Comparison of ENCODE assay signal across 7 cellular contexts in genomic region chr9:64772123-64772736, GRCh38.
DNase-seq lines count a peak whose midpoint lies in the region; ATAC-seq and TF ChIP-seq lines count a peak whose summit lies in the region.
"Not testable (repeated sequence)": the region's sequence is repeated elsewhere in the genome, so short reads cannot be mapped to it uniquely, and the experiment has no call there.

No MANE protein-coding gene starts in this region.

- 0 out of 6 replicates have a peak, but pooled peaks of 1 of the 3 experiments have one; percentile 9 for TF ChIP-seq CTCF in HCT116 (IDR thresholded peaks at IDR 0.05 in 2 of 3, conservative IDR thresholded peaks at IDR 0.05 in 1 of 3; ENCODE audit: borderline replicate concordance in 1 of 3, insufficient read depth in 1 of 3, low read depth in 2 of 3, low read length in 2 of 3)
- not testable (repeated sequence) for TF ChIP-seq CTCF in SU-DHL-6 (IDR thresholded peaks at IDR 0.05; ENCODE audit: insufficient read depth, low read length, poor library complexity, severe bottlenecking)
- peak; percentile 75 for TF ChIP-seq CTCF in chondrocyte (IDR thresholded peaks at IDR 0.05)
- TF ChIP-seq CTCF in fibroblast of the aortic adventitia (IDR thresholded peaks at IDR 0.05; ENCODE audit: insufficient read depth, low read length), result peak; percentile 26
- peak; percentile 54 for TF ChIP-seq CTCF in osteocyte (IDR thresholded peaks at IDR 0.05)
- TF ChIP-seq CTCF in thyroid gland (IDR thresholded peaks at IDR 0.05), result peak in 1 of 6 experiments; percentile 42

- H3K9me3 Mint-ChIP-seq in activated naive CD8-positive, alpha-beta T cell treated with anti-CD3 and anti-CD28 coated beads, Interleukin-2, amount 50 U/mL, for 24 hours; chondrocyte (ENCODE audit: low read depth); osteocyte (ENCODE audit: unreplicated experiment): not testable (repeated sequence)

- not testable (repeated sequence) for BruUV-seq in HCT116 (replicated peaks; lab: Mats Ljungman, UMichigan)

- not testable (repeated sequence) for DNase-seq in HCT116 (ENCODE audit: low read depth, low spot score); chondrocyte (ENCODE audit: low spot score); osteocyte (ENCODE audit: extremely low spot score, unreplicated experiment)
- peak; percentile 1 for DNase-seq in activated naive CD8-positive, alpha-beta T cell treated with anti-CD3 and anti-CD28 coated beads, Interleukin-2, amount 50 U/mL, for 24 hours
- DNase-seq in fibroblast of the aortic adventitia (ENCODE audit: low read depth), result peak; percentile 7
- peak; percentile 1 to 5 for DNase-seq in thyroid gland

- H3K79me2 ChIP-seq in HCT116 (ENCODE audit: insufficient read depth, low read length); SU-DHL-6 (ENCODE audit: insufficient read depth, low read length): not testable (repeated sequence)

- CTCF ChIA-PET in HCT116 (lab: Charles Lee), result not testable (repeated sequence)

- H3K27ac Mint-ChIP-seq in activated naive CD8-positive, alpha-beta T cell treated with anti-CD3 and anti-CD28 coated beads, Interleukin-2, amount 50 U/mL, for 24 hours; chondrocyte (ENCODE audit: unreplicated experiment); osteocyte (ENCODE audit: unreplicated experiment): not testable (repeated sequence)

- RAD21 ChIA-PET in HCT116 (lab: Charles Lee; ENCODE audit: low non-redundant PET in 1 of 2, low total read pairs in 2 of 2, uncharacterized antibody in 2 of 2, unreplicated experiment in 2 of 2), result not testable (repeated sequence)

- intact Hi-C loops in HCT116 (cut with micrococcal nuclease); thyroid gland (cut with DNase I): not testable (repeated sequence)

- H3K9me3 ChIP-seq in HCT116 (ENCODE audit: control insufficient read depth in 1 of 2, insufficient read depth in 1 of 2, low read depth in 1 of 2, low read length in 2 of 2); SU-DHL-6 (ENCODE audit: insufficient read depth, low read length); thyroid gland: not testable (repeated sequence)

- POLR2A ChIA-PET in HCT116 (lab: Charles Lee), result not testable (repeated sequence)

- not testable (repeated sequence) for H3K27me3 ChIP-seq in HCT116 (ENCODE audit: insufficient read depth, low read length); SU-DHL-6 (ENCODE audit: low read length); thyroid gland

- TF ChIP-seq POLR2A in HCT116 (IDR thresholded peaks at IDR 0.05; ENCODE audit: borderline replicate concordance, extremely low read depth, insufficient read depth, insufficient read length); thyroid gland (IDR thresholded peaks at IDR 0.05): not testable (repeated sequence)

- H3K27ac ChIP-seq in HCT116 (ENCODE audit: low read depth, low read length); SU-DHL-6 (ENCODE audit: low read depth, low read length); thyroid gland: not testable (repeated sequence)

- WGBS in thyroid gland, 2 donors, result 5% methylated on average over 3 of the region's 4 CpGs; no CpG with 5 or more reads in 1 of the 2 donors

- H2AFZ ChIP-seq in HCT116 (ENCODE audit: low read depth, low read length, poor library complexity, severe bottlenecking); SU-DHL-6 (ENCODE audit: low read depth, low read length, severe bottlenecking): not testable (repeated sequence)

- not testable (repeated sequence) for H3K4me1 Mint-ChIP-seq in activated naive CD8-positive, alpha-beta T cell treated with anti-CD3 and anti-CD28 coated beads, Interleukin-2, amount 50 U/mL, for 24 hours; chondrocyte (ENCODE audit: low read depth); osteocyte (ENCODE audit: unreplicated experiment)

- H3K36me3 ChIP-seq in HCT116 (ENCODE audit: control insufficient read depth in 1 of 2, insufficient read depth in 2 of 2, low read length in 2 of 2); SU-DHL-6 (ENCODE audit: low read length); thyroid gland: not testable (repeated sequence)

- not testable (repeated sequence) for H3K4me3 ChIP-seq in HCT116 (replicated peaks in 1 of 2; ENCODE audit: low read depth in 1 of 2, low read length in 2 of 2); SU-DHL-6 (ENCODE audit: insufficient read depth, low read length, poor library complexity, severe bottlenecking); fibroblast of the aortic adventitia (ENCODE audit: low read depth, low read length); thyroid gland (replicated peaks in 1 of 3)

- not testable (repeated sequence) for H3K4me2 ChIP-seq in HCT116 (ENCODE audit: low read length)
- peak overlapping the region; percentile 34 for H3K4me2 ChIP-seq in SU-DHL-6 (ENCODE audit: low read depth, low read length, poor library complexity, severe bottlenecking)

- H3F3A ChIP-seq in SU-DHL-6 (ENCODE audit: insufficient read depth), result not testable (repeated sequence)

- not testable (repeated sequence) for H3K27me3 Mint-ChIP-seq in activated naive CD8-positive, alpha-beta T cell treated with anti-CD3 and anti-CD28 coated beads, Interleukin-2, amount 50 U/mL, for 24 hours; chondrocyte (ENCODE audit: low read depth); osteocyte (ENCODE audit: unreplicated experiment)

- H3K36me3 Mint-ChIP-seq in activated naive CD8-positive, alpha-beta T cell treated with anti-CD3 and anti-CD28 coated beads, Interleukin-2, amount 50 U/mL, for 24 hours (ENCODE audit: low read depth); chondrocyte (ENCODE audit: low read depth); osteocyte (ENCODE audit: unreplicated experiment): not testable (repeated sequence)

- not testable (repeated sequence) for H3K4me3 Mint-ChIP-seq in activated naive CD8-positive, alpha-beta T cell treated with anti-CD3 and anti-CD28 coated beads, Interleukin-2, amount 50 U/mL, for 24 hours; chondrocyte (ENCODE audit: unreplicated experiment); osteocyte (ENCODE audit: unreplicated experiment)

- H3K9ac ChIP-seq in HCT116 (ENCODE audit: low read length); SU-DHL-6 (ENCODE audit: low read length): not testable (repeated sequence)

- peak; percentile 37 for TF ChIP-seq RAD21 in HCT116 (IDR thresholded peaks at IDR 0.05; ENCODE audit: low read depth)

- H3K9me2 ChIP-seq in HCT116 (ENCODE audit: insufficient read depth); SU-DHL-6 (replicated peaks; ENCODE audit: insufficient read depth, low read length): not testable (repeated sequence)

- not testable (repeated sequence) for H3K4me1 ChIP-seq in HCT116 (ENCODE audit: control insufficient read depth in 1 of 2, insufficient read depth in 2 of 2, low read length in 2 of 2); thyroid gland

- H4K20me1 ChIP-seq in HCT116 (ENCODE audit: insufficient read depth); SU-DHL-6 (ENCODE audit: low read depth, low read length): not testable (repeated sequence)

- not testable (repeated sequence) for ATAC-seq in HCT116; activated naive CD8-positive, alpha-beta T cell treated with anti-CD3 and anti-CD28 coated beads, Interleukin-2, amount 50 U/mL, for 24 hours
